ENCODE assay signal across 19 cellular contexts in the genomic region with DNA sequence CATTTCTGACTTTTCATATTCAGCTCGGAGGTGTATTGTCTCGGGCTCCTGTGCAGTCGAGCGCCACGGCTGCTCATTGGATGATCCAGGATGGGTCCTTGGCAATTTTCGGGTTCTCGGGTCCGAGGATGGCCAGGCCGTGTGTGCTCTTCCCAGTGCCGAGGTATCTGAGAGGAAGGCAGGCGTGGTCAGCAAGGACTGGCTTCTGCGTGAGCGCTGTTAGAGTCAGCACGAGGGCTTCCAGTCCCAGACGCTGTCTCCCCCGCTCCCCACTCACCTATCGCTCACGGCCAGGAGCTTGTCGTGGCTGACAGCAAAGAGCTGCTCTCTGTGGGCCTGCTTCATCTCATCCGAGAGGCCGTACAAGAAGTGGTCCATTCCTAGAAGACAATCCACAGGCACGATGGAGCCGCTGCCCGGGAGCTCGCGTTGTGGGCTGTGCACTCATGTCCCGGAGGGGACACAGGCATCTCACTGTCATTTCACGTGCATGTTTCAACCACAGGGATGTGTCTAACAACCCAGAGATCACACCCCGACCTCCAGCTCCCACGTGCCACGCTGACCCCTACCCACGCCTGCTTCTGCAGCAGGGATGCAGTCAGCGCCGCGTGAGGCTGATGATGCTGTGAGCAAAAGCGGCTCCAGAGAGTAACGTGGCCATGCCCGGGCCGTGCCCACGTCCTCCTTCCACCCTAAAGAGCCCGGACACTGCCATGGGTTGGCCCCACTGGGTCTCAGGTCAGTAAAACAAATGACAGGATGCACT. TPM values are rescaled to one million over a fixed set of nuclear protein-coding genes. Genes with fewer than 3 reads are reported as not detected.
DNase-seq lines count a peak whose midpoint lies in the region; ATAC-seq and TF ChIP-seq lines count a peak whose summit lies in the region.
"Had no signal": no experiment of that assay in that cellular context is flagged by ENCODE, and none has a peak within 500 bp of the region (broad histone marks: within the 10 kb centered on the region; RNA-seq: fewer than 3 reads in every experiment).

No MANE protein-coding gene starts in this region.

- no peak overlapping the region for H3K4me2 ChIP-seq in neural progenitor cell

- intact Hi-C loops in left ventricle myocardium inferior (cut with micrococcal nuclease) (no loop called here), left cardiac atrium (cut with DNase I) (no loop called here), posterior vena cava (cut with DNase I) (no loop called here)

- no peaks in the 10 kb centered on the region for H3F3A ChIP-seq in neural progenitor cell (ENCODE audit: low read depth)

- H3K4me3 Mint-ChIP-seq in neural progenitor cell = no peak overlapping the region
- H3K4me3 Mint-ChIP-seq: CD4-positive, CD25-positive, alpha-beta regulatory T cell; WTC11 had no signal

- no peaks in the 10 kb centered on the region for H3K4me1 Mint-ChIP-seq in neural progenitor cell
- H3K4me1 Mint-ChIP-seq: WTC11 had no signal

- H3K27me3 ChIP-seq in left ventricle myocardium inferior (ENCODE audit: low read depth) (no peaks in the 10 kb centered on the region), neural progenitor cell (no peaks in the 10 kb centered on the region)
- H3K27me3 ChIP-seq: stomach, upper lobe of left lung had no signal

- H4K20me1 ChIP-seq in neural progenitor cell (ENCODE audit: low read depth) = no peaks in the 10 kb centered on the region

- peaks cover 100% of the 10 kb centered on the region for H3K36me3 ChIP-seq in left ventricle myocardium inferior
- H3K36me3 ChIP-seq in neural progenitor cell = no peaks in the 10 kb centered on the region

- peaks cover 33% of the 10 kb centered on the region for H3K36me3 Mint-ChIP-seq in neural progenitor cell

- ATAC-seq in left cardiac atrium = no peak
- ATAC-seq in HG03439 (IDR thresholded peaks at IDR 0.05; ENCODE audit: unreplicated experiment) = no peak
- ATAC-seq: SK-N-SH treated with all-trans-retinoic acid at 6 μM for 48 hours, WTC11 had no signal

- H3K27ac Mint-ChIP-seq in neural progenitor cell = no peak overlapping the region
- H3K27ac Mint-ChIP-seq: WTC11 had no signal

- H2AFZ ChIP-seq in neural progenitor cell (replicated peaks) = no peak overlapping the region

- H3K9ac ChIP-seq in neural progenitor cell = no peak overlapping the region

- no peaks in the 10 kb centered on the region for H3K9me3 ChIP-seq in left ventricle myocardium inferior (replicated peaks)
- no peaks in the 10 kb centered on the region for H3K9me3 ChIP-seq in neural progenitor cell (ENCODE audit: low read depth)
- H3K9me3 ChIP-seq: stomach, upper lobe of left lung had no signal

- H3K79me2 ChIP-seq in neural progenitor cell (ENCODE audit: low read depth) = no peaks in the 10 kb centered on the region

- DNase-seq in left ventricle myocardium inferior (no peak), left cardiac atrium (no peak), caudate nucleus (lab: John Stamatoyannopoulos, UW) (no peak), posterior vena cava (ENCODE audit: low spot score) (peak; percentile 76), neural progenitor cell (ENCODE audit: low spot score) (no peak), GM03348 (ENCODE audit: low spot score) (no peak)
- DNase-seq: activated naive CD4-positive, alpha-beta T cell treated with anti-CD3 and anti-CD28 coated beads, Interleukin-2, amount 50 U/mL, for 16 hours; CD4-positive, CD25-positive, alpha-beta regulatory T cell; cerebellar nuclear complex; DMS 273 treated with DMSO at 0.1 percent for 48 hours; effector CD8-positive, alpha-beta T cell; Kasumi-1; NCI-H1694 treated with DMSO at 0.1 percent for 48 hours; RPMI8226; stomach had no signal

- peak overlapping the region; percentile 77 for H3K27ac ChIP-seq in left ventricle myocardium inferior (replicated peaks)
- H3K27ac ChIP-seq in caudate nucleus (ENCODE audit: low read depth, low read length) = peak overlapping the region; percentile 63
- no peak overlapping the region for H3K27ac ChIP-seq in neural progenitor cell
- H3K27ac ChIP-seq: upper lobe of left lung had no signal

- no peaks in the 10 kb centered on the region for H3K9me3 Mint-ChIP-seq in neural progenitor cell
- H3K9me3 Mint-ChIP-seq: WTC11 had no signal

- H3K4me3 ChIP-seq in left ventricle myocardium inferior = no peak overlapping the region
- H3K4me3 ChIP-seq in neural progenitor cell = no peak overlapping the region
- H3K4me3 ChIP-seq: stomach, upper lobe of left lung had no signal

- no peak for TF ChIP-seq CTCF in left ventricle myocardium inferior (IDR thresholded peaks at IDR 0.05; ENCODE audit: borderline replicate concordance)
- TF ChIP-seq CTCF in neural progenitor cell (IDR thresholded peaks at IDR 0.05) = no peak

- no peaks in the 10 kb centered on the region for H3K27me3 Mint-ChIP-seq in neural progenitor cell (ENCODE audit: insufficient read depth, low read depth)
- H3K27me3 Mint-ChIP-seq: CD4-positive, CD25-positive, alpha-beta regulatory T cell had no signal

- H3K4me1 ChIP-seq in left ventricle myocardium inferior (peaks cover 51% of the 10 kb centered on the region), neural progenitor cell (no peaks in the 10 kb centered on the region)
- H3K4me1 ChIP-seq: upper lobe of left lung had no signal

RNA-seq across cellular contexts. Expression of a gene that starts 34.4 kb away (rescaled TPM):
- 91.4 TPM for total RNA-seq in left ventricle myocardium inferior
- 10 to 100 TPM; 59.1 to 71.6 TPM for total RNA-seq in left cardiac atrium
- 100 to 1,000 TPM in 1 of 2 donors, 10 to 100 TPM in 1; 65.9 to 112 TPM for total RNA-seq in posterior vena cava
- 27.2 and 38.0 TPM in 2 replicates for total RNA-seq in neural progenitor cell (ENCODE audit: low replicate concordance)
